ENCODE assay signal across 1 cellular context in the genomic region with DNA sequence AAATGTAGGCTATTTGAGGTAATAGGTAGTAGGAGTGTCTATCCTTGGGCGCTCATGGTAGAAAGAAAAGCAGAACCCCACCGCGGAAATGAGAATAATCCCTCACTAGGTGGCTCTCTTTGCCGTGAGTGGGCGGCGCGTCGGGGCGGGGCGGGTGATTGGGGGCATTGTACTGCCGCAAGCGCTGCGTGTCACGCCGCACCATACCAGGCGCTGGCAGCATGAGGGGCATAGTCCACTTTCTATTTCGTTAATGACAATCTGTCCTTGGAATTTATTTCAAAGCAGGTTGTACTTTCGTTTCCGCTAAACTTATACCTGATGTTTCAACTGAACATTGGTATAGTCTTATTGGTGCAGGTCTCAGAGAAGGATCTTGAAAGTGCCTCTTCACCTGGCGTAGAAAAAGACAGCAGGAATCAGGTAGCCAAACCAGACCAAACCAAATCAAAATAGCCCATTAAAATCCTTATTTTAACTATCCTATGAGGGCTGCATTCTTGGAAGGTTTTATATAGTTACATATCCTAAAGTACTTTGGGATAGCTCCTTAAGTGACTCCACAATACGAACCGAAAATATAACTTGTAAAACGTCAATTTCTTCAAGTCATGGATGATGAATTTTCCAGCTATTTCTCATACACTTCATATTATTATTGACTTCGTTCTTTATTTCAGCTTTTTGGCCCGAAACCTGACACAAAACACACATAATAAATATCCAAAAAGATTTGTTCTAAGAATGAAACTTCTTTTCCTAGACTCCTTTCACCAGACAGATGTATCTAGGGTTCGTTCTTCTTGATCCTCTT.
TF ChIP-seq lines count a peak whose summit lies in the region.

No MANE protein-coding gene starts in this region.

TF ChIP-seq in K562, 482 proteins besides CTCF, POLR2A, EP300 and RAD21 (continues in another document):
- TF ChIP-seq ZKSCAN8 (CRISPR knock-in tag; IDR thresholded peaks at IDR 0.05) (no peak), YY1 (IDR thresholded peaks at IDR 0.05; ENCODE audit: borderline replicate concordance in 1 of 3, control insufficient read depth in 1 of 3, extremely low read depth in 1 of 3, insufficient read depth in 3 of 3, insufficient read length in 1 of 3, insufficient replicate concordance in 2 of 3, low read depth in 1 of 3, low read length in 2 of 3) (peak in 1 of 3 experiments; percentile 20), TSHZ1 (CRISPR knock-in tag; IDR thresholded peaks at IDR 0.05) (no peak), NR2C2 (CRISPR knock-in tag; IDR thresholded peaks at IDR 0.05) (no peak), NR2C2 (tag; IDR thresholded peaks at IDR 0.05) (no peak), HEY1 (CRISPR knock-in tag; IDR thresholded peaks at IDR 0.05; ENCODE audit: borderline replicate concordance) (peak; percentile 74; the same call in 1 of the 2 replicates), PYGO2 (tag; IDR thresholded peaks at IDR 0.05) (no peak), SMARCB1 (IDR thresholded peaks at IDR 0.05; ENCODE audit: insufficient read length, low read depth) (no peak), ZNF41 (CRISPR knock-in tag; conservative IDR thresholded peaks at IDR 0.05) (no peak), ZNF75A (CRISPR knock-in tag; IDR thresholded peaks at IDR 0.05) (no peak), PHB (CRISPR knock-in tag; IDR thresholded peaks at IDR 0.05) (no peak), SAP30 (IDR thresholded peaks at IDR 0.05; ENCODE audit: borderline replicate concordance, insufficient read depth, low read depth, low read length, poor library complexity, severe bottlenecking) (no peak), LARP7 (IDR thresholded peaks at IDR 0.05) (no peak), BCOR (IDR thresholded peaks at IDR 0.05) (no peak), MYBL2 (IDR thresholded peaks at IDR 0.05; ENCODE audit: low read depth) (no peak), MYBL2 (CRISPR knock-in tag; IDR thresholded peaks at IDR 0.05; ENCODE audit: borderline replicate concordance) (no peak), NFIX (CRISPR knock-in tag; IDR thresholded peaks at IDR 0.05; ENCODE audit: low read depth) (no peak), KLF6 (CRISPR knock-in tag; IDR thresholded peaks at IDR 0.05; ENCODE audit: borderline replicate concordance) (no peak), EGR1 (conservative IDR thresholded peaks at IDR 0.05) (peak; percentile 94), STAT5B (CRISPR knock-in tag; IDR thresholded peaks at IDR 0.05) (no peak), ZNF707 (CRISPR knock-in tag; conservative IDR thresholded peaks at IDR 0.05) (no peak), PHF21A (IDR thresholded peaks at IDR 0.05; ENCODE audit: borderline replicate concordance, low read depth) (no peak), NRF1 (conservative IDR thresholded peaks at IDR 0.05 in 1 of 2, IDR thresholded peaks at IDR 0.05 in 1 of 2) (no peak), MTA3 (IDR thresholded peaks at IDR 0.05; ENCODE audit: borderline replicate concordance) (no peak), CBX8 (IDR thresholded peaks at IDR 0.05; ENCODE audit: borderline replicate concordance, extremely low read depth, low read depth, low read length, poor library complexity, severe bottlenecking) (no peak), ZNF324 (CRISPR knock-in tag; IDR thresholded peaks at IDR 0.05) (no peak), NR2F6 (CRISPR knock-in tag; IDR thresholded peaks at IDR 0.05) (no peak), SLC30A9 (CRISPR knock-in tag; IDR thresholded peaks at IDR 0.05) (no peak), MCM3 (IDR thresholded peaks at IDR 0.05) (no peak), ZSCAN29 (IDR thresholded peaks at IDR 0.05) (no peak), GTF2F1 (IDR thresholded peaks at IDR 0.05; ENCODE audit: low read depth, low read length) (no peak), RAD51 (IDR thresholded peaks at IDR 0.05; ENCODE audit: borderline replicate concordance, low read depth) (no peak), AFF1 (IDR thresholded peaks at IDR 0.05; ENCODE audit: low read depth in 1 of 2, partially characterized antibody in 2 of 2) (no peak), ESRRB (CRISPR knock-in tag; IDR thresholded peaks at IDR 0.05; ENCODE audit: borderline replicate concordance) (no peak), JUNB (CRISPR knock-in tag; conservative IDR thresholded peaks at IDR 0.05) (no peak), TAF15 (IDR thresholded peaks at IDR 0.05; ENCODE audit: low read depth, low read length) (no peak), ZBTB2 (IDR thresholded peaks at IDR 0.05) (0 out of 2 replicates have a peak, but pooled peaks have one; percentile 28), ZNF639 (CRISPR knock-in tag; conservative IDR thresholded peaks at IDR 0.05 in 1 of 2, IDR thresholded peaks at IDR 0.05 in 1 of 2) (no peak), ADNP (tag; IDR thresholded peaks at IDR 0.05) (no peak)
- TF ChIP-seq, protein P1, sequence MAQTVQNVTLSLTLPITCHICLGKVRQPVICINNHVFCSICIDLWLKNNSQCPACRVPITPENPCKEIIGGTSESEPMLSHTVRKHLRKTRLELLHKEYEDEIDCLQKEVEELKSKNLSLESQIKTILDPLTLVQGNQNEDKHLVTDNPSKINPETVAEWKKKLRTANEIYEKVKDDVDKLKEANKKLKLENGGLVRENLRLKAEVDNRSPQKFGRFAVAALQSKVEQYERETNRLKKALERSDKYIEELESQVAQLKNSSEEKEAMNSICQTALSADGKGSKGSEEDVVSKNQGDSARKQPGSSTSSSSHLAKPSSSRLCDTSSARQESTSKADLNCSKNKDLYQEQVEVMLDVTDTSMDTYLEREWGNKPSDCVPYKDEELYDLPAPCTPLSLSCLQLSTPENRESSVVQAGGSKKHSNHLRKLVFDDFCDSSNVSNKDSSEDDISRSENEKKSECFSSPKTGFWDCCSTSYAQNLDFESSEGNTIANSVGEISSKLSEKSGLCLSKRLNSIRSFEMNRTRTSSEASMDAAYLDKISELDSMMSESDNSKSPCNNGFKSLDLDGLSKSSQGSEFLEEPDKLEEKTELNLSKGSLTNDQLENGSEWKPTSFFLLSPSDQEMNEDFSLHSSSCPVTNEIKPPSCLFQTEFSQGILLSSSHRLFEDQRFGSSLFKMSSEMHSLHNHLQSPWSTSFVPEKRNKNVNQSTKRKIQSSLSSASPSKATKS (CRISPR knock-in tag; IDR thresholded peaks at IDR 0.05), result no peak
- TF ChIP-seq, protein P2, sequence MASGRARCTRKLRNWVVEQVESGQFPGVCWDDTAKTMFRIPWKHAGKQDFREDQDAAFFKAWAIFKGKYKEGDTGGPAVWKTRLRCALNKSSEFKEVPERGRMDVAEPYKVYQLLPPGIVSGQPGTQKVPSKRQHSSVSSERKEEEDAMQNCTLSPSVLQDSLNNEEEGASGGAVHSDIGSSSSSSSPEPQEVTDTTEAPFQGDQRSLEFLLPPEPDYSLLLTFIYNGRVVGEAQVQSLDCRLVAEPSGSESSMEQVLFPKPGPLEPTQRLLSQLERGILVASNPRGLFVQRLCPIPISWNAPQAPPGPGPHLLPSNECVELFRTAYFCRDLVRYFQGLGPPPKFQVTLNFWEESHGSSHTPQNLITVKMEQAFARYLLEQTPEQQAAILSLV (tag; IDR thresholded peaks at IDR 0.05), result no peak
- TF ChIP-seq, protein P3, sequence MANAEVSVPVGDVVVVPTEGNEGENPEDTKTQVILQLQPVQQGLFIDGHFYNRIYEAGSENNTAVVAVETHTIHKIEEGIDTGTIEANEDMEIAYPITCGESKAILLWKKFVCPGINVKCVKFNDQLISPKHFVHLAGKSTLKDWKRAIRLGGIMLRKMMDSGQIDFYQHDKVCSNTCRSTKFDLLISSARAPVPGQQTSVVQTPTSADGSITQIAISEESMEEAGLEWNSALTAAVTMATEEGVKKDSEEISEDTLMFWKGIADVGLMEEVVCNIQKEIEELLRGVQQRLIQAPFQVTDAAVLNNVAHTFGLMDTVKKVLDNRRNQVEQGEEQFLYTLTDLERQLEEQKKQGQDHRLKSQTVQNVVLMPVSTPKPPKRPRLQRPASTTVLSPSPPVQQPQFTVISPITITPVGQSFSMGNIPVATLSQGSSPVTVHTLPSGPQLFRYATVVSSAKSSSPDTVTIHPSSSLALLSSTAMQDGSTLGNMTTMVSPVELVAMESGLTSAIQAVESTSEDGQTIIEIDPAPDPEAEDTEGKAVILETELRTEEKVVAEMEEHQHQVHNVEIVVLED (CRISPR knock-in tag; IDR thresholded peaks at IDR 0.05), result 0 out of 2 replicates have a peak, but pooled peaks have one; percentile 24
- TF ChIP-seq, protein P4, sequence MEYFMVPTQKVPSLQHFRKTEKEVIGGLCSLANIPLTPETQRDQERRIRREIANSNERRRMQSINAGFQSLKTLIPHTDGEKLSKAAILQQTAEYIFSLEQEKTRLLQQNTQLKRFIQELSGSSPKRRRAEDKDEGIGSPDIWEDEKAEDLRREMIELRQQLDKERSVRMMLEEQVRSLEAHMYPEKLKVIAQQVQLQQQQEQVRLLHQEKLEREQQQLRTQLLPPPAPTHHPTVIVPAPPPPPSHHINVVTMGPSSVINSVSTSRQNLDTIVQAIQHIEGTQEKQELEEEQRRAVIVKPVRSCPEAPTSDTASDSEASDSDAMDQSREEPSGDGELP (CRISPR knock-in tag; IDR thresholded peaks at IDR 0.05; ENCODE audit: borderline replicate concordance), result peak; percentile 59; the same call in 1 of the 2 replicates
- TF ChIP-seq, protein P5, sequence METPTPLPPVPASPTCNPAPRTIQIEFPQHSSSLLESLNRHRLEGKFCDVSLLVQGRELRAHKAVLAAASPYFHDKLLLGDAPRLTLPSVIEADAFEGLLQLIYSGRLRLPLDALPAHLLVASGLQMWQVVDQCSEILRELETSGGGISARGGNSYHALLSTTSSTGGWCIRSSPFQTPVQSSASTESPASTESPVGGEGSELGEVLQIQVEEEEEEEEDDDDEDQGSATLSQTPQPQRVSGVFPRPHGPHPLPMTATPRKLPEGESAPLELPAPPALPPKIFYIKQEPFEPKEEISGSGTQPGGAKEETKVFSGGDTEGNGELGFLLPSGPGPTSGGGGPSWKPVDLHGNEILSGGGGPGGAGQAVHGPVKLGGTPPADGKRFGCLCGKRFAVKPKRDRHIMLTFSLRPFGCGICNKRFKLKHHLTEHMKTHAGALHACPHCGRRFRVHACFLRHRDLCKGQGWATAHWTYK (CRISPR knock-in tag; IDR thresholded peaks at IDR 0.05), result no peak
